9 cellular contexts compared by ENCODE assay signal in the genomic region with DNA sequence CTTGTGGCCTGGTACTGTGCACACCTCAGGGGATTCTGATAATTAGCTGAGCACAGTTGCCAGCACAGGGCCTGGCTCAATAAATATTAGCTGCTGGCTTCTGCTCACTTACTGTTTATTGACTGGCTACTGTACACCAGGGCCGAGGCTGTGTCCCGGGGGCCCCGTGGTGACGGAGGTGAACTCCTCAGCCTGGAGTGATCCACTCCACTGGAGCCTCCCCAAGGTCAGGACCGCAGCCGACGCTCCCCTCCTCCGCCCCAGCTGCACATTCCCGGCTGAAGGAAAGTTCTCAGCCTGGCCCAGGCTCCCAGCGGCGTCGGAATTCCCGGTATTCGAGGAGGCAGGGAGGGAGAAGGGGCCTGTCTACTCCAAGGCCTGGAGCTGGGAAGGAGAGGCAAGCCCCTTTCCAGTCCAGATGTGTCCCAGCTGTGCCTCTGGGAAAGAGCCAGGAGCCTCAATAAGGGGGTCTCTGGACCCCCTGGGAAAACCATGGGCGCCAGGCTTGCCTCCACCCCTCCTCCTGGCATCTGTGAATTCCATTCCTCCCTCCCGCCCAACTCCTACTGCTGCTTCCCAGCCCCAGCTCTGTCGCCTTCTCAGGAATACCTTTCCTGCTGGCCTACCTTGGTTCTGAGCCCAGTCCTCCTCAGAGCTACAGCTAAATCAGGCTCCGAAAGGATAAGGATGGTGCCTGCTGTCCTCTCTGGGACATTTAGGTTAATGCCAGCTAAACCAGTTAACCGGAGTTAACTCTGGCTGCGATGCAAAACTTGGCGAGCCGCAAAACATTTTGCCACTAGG. TPM values are rescaled to one million over a fixed set of nuclear protein-coding genes. Genes with fewer than 3 reads are reported as not detected.
DNase-seq lines count a peak whose midpoint lies in the region; ATAC-seq and TF ChIP-seq lines count a peak whose summit lies in the region.
"Had no signal": no experiment of that assay in that cellular context is flagged by ENCODE, and none has a peak within 500 bp of the region (broad histone marks: within the 10 kb centered on the region; RNA-seq: fewer than 3 reads in every experiment).

No MANE protein-coding gene starts in this region.

- peaks cover 7% of the 10 kb centered on the region in 2 donors for H3K4me1 Mint-ChIP-seq in natural killer cell
- H3K4me1 Mint-ChIP-seq in stimulated activated naive CD8-positive, alpha-beta T cell treated with anti-CD3 and anti-CD28 coated beads, Interleukin-15, amount 100 ng/mL, for 72 hours: peaks cover 27% of the 10 kb centered on the region

- no peaks in the 10 kb centered on the region for H3K27me3 Mint-ChIP-seq in natural killer cell (ENCODE audit: low read depth in 2 of 2)
- H3K27me3 Mint-ChIP-seq in stimulated activated naive CD8-positive, alpha-beta T cell treated with anti-CD3 and anti-CD28 coated beads, Interleukin-15, amount 100 ng/mL, for 72 hours: no peaks in the 10 kb centered on the region
- H3K27me3 Mint-ChIP-seq: memory B cell had no signal

- no peak overlapping the region for H3K27ac Mint-ChIP-seq in natural killer cell
- peak overlapping the region in 1 of 2 donors; percentile 27 for H3K27ac Mint-ChIP-seq in stimulated activated naive CD8-positive, alpha-beta T cell treated with anti-CD3 and anti-CD28 coated beads, Interleukin-15, amount 100 ng/mL, for 72 hours
- H3K27ac Mint-ChIP-seq: memory B cell had no signal

- 29 to 32% methylated on average over 20 to 22 of the region's 22 CpGs for WGBS in body of pancreas, 2 donors
- WGBS in spleen, 5 donors: 29 to 46% (median 38%) methylated on average over 19 to 22 of the region's 22 CpGs

- H3K9me3 Mint-ChIP-seq in natural killer cell: no peaks in the 10 kb centered on the region
- no peaks in the 10 kb centered on the region for H3K9me3 Mint-ChIP-seq in stimulated activated naive CD8-positive, alpha-beta T cell treated with anti-CD3 and anti-CD28 coated beads, Interleukin-15, amount 100 ng/mL, for 72 hours
- H3K9me3 Mint-ChIP-seq: memory B cell had no signal

- peak in 1 of 3 donors; percentile 16 for TF ChIP-seq POLR2A in body of pancreas (IDR thresholded peaks at IDR 0.05)
- no peak for TF ChIP-seq POLR2A in spleen (IDR thresholded peaks at IDR 0.05)

- H3K27me3 ChIP-seq in body of pancreas (no peaks in the 10 kb centered on the region), spleen (replicated peaks in 1 of 7) (no peaks in the 10 kb centered on the region)

- H3K36me3 Mint-ChIP-seq in natural killer cell: peaks cover 6% of the 10 kb centered on the region

- H3K36me3 ChIP-seq in body of pancreas (replicated peaks in 1 of 2; ENCODE audit: insufficient read depth in 1 of 2, low read depth in 2 of 2) (peaks cover 0 to 7% of the 10 kb centered on the region in 2 donors), spleen (peaks cover 0 to 49% (median 29%) of the 10 kb centered on the region in 6 donors)

- TF ChIP-seq CTCF in body of pancreas (IDR thresholded peaks at IDR 0.05) (no peak), spleen (IDR thresholded peaks at IDR 0.05 in 8 of 11, conservative IDR thresholded peaks at IDR 0.05 in 3 of 11) (no peak), natural killer cell (IDR thresholded peaks at IDR 0.05) (no peak)

- H3K9me3 ChIP-seq in body of pancreas (no peaks in the 10 kb centered on the region), spleen (no peaks in the 10 kb centered on the region)

- DNase-seq in HCEC 1CT: peak; percentile 90
- DNase-seq in body of pancreas: peak; percentile 43 to 62 (median 54)
- DNase-seq in iris pigment epithelial cell (ENCODE audit: low read depth): peak; percentile 79
- peak; percentile 76 for DNase-seq in spleen
- no peak for DNase-seq in natural killer cell
- no peak for DNase-seq in stimulated activated naive CD8-positive, alpha-beta T cell treated with anti-CD3 and anti-CD28 coated beads, Interleukin-15, amount 100 ng/mL, for 72 hours
- DNase-seq in inferior parietal cortex (ENCODE audit: extremely low spot score): no peak

- no peak overlapping the region for H3K4me3 Mint-ChIP-seq in natural killer cell
- no peak overlapping the region for H3K4me3 Mint-ChIP-seq in stimulated activated naive CD8-positive, alpha-beta T cell treated with anti-CD3 and anti-CD28 coated beads, Interleukin-15, amount 100 ng/mL, for 72 hours
- H3K4me3 Mint-ChIP-seq: memory B cell had no signal

- ATAC-seq in body of pancreas (peak; percentile 75), natural killer cell (no peak), GM18519 (IDR thresholded peaks at IDR 0.05; ENCODE audit: low FRiP score, unreplicated experiment) (no peak)
- ATAC-seq in stimulated activated naive CD8-positive, alpha-beta T cell treated with anti-CD3 and anti-CD28 coated beads, Interleukin-15, amount 100 ng/mL, for 72 hours: no peak

- H3K27ac ChIP-seq in body of pancreas (peak overlapping the region; percentile 1 to 75 (median 62)), spleen (peak overlapping the region in 7 of 8 donors; percentile 41 to 86 (median 67))

- H3K4me3 ChIP-seq in body of pancreas: no peak overlapping the region
- H3K4me3 ChIP-seq in spleen: no peak overlapping the region

- intact Hi-C loops in body of pancreas (cut with DNase I) (no loop called here), spleen (cut with DNase I; ENCODE audit: low total_unique reads) (no loop called here), natural killer cell (cut with micrococcal nuclease) (no loop called here)

- H3K4me1 ChIP-seq in body of pancreas (peaks cover 13% of the 10 kb centered on the region), spleen (peaks cover 4 to 51% (median 26%) of the 10 kb centered on the region in 6 donors)

RNA-seq across cellular contexts. Expression of gene RPS16, which starts 7.2 kb away (rescaled TPM):
- total RNA-seq in body of pancreas: 1,000 to 10,000 TPM in 1 of 2 donors, 100 to 1,000 TPM in 1; 573 to 1,475 TPM
- total RNA-seq in spleen: 1,000 to 10,000 TPM; 1,378 to 2,109 (median 1,598) TPM
- 1,000 to 10,000 TPM; 5,364 to 5,747 (median 5,635) TPM for polyA plus RNA-seq in spleen
- 1,000 to 10,000 TPM; 1,227 to 1,543 (median 1,399) TPM for total RNA-seq in natural killer cell

RNA-seq across cellular contexts. Expression of gene PLEKHG2, which starts 16.0 kb away (rescaled TPM):
- total RNA-seq in body of pancreas (10 to 100 TPM in 1 of 2 donors, 1 to 10 TPM in 1; 6.7 to 13.2 TPM), spleen (100 to 1,000 TPM in 1 of 7 donors, 10 to 100 TPM in 6; 18.6 to 107 (median 48.4) TPM), natural killer cell (100 to 1,000 TPM in 1 of 3 donors, 10 to 100 TPM in 2; 70.2 to 129 (median 80.7) TPM)
- polyA plus RNA-seq in spleen: 10 to 100 TPM in 1 of 3 donors, 1 to 10 TPM in 2; 8.9 to 25.8 (median 9.5) TPM

RNA-seq across cellular contexts. Expression of gene SUPT5H, which starts 16.9 kb away (rescaled TPM):
- 10 to 100 TPM; 82.0 to 90.3 TPM for total RNA-seq in body of pancreas
- total RNA-seq in spleen: 100 to 1,000 TPM; 103 to 125 (median 108) TPM
- 100 to 1,000 TPM in 2 of 3 donors, 10 to 100 TPM in 1; 95.8 to 225 (median 198) TPM for polyA plus RNA-seq in spleen
- total RNA-seq in natural killer cell: 100 to 1,000 TPM; 228 to 256 (median 230) TPM

RNA-seq across cellular contexts. Expression of gene ZFP36, which starts 21.9 kb away (rescaled TPM):
- total RNA-seq in body of pancreas (100 to 1,000 TPM in 1 of 2 donors, 10 to 100 TPM in 1; 55.8 to 108 TPM), spleen (100 to 1,000 TPM in 6 of 7 donors, 10 to 100 TPM in 1; 91.5 to 396 (median 191) TPM), natural killer cell (1,000 to 10,000 TPM; 1,232 to 2,074 (median 1,769) TPM)
- polyA plus RNA-seq in spleen: 100 to 1,000 TPM in 1 of 3 donors, 10 to 100 TPM in 2; 63.2 to 117 (median 72.6) TPM

RNA-seq across cellular contexts. Expression of gene MED29, which starts 37.3 kb away (rescaled TPM):
- total RNA-seq in body of pancreas (10 to 100 TPM; 23.1 to 40.9 TPM), spleen (10 to 100 TPM; 25.7 to 45.7 (median 34.6) TPM), natural killer cell (10 to 100 TPM; 37.5 to 49.1 (median 45.9) TPM)
- polyA plus RNA-seq in spleen: 10 to 100 TPM; 15.5 to 28.2 (median 20.5) TPM

Comparison
In these comparisons a context has a peak if more than half of its experiments do, and no peak if none do; other contexts are left out.
1. DNase-seq: peak in HCEC 1CT (single experiment), body of pancreas (4 of 4), iris pigment epithelial cell (single experiment) and spleen (single experiment); none in natural killer cell (single experiment), stimulated activated naive CD8-positive, alpha-beta T cell treated with anti-CD3 and anti-CD28 coated beads, Interleukin-15, amount 100 ng/mL, for 72 hours (0 of 2) and inferior parietal cortex (single experiment).